Comparison of ENCODE assay signal across 13 cellular contexts in genomic region chr3:4060608-4061007, GRCh38.
DNase-seq lines count a peak whose midpoint lies in the region; ATAC-seq, FAIRE-seq and TF ChIP-seq lines count a peak whose summit lies in the region.
"Had no signal": no experiment of that assay in that cellular context is flagged by ENCODE, and none has a peak within 500 bp of the region (broad histone marks: within the 10 kb centered on the region; RNA-seq: fewer than 3 reads in every experiment).

No MANE protein-coding gene starts in this region.

- H3K9me3 ChIP-seq in BLaER1 treated with 17β-estradiol and CSF1 and Interleukin-3, amounts not matched to agents 10 nM and 100 nM (replicated peaks in 1 of 11) = peaks cover 0 to 35% (median 8%) of the 10 kb centered on the region in 11 experiments; a peak in 10 of 22 replicates
- H3K9me3 ChIP-seq in RWPE2 (ENCODE audit: severe bottlenecking) (peaks cover 2% of the 10 kb centered on the region), endodermal cell (ENCODE audit: control insufficient read depth, low read length) (peaks cover 8% of the 10 kb centered on the region)

- no peaks in the 10 kb centered on the region for H3K27me3 ChIP-seq in BLaER1 treated with 17β-estradiol and CSF1 and Interleukin-3, amounts not matched to agents 10 nM and 100 nM
- H3K27me3 ChIP-seq in RWPE2 (ENCODE audit: insufficient read depth, poor library complexity, severe bottlenecking) = no peaks in the 10 kb centered on the region
- H3K27me3 ChIP-seq in endodermal cell (ENCODE audit: control insufficient read depth, insufficient read depth, low read length, poor library complexity, severe bottlenecking) = no peaks in the 10 kb centered on the region

- H4K20me1 ChIP-seq in BLaER1 treated with 17β-estradiol and CSF1 and Interleukin-3, amounts not matched to agents 10 nM and 100 nM = no peaks in the 10 kb centered on the region

- 98 to 100% methylated on average over 1 of the region's 1 CpG for WGBS in endodermal cell (ENCODE audit: insufficient coverage in 1 of 2, insufficient read length in 1 of 2), 2 experiments

- FAIRE-seq in frontal cortex (lab: Jason Lieb, UNC) = no peak

- peaks cover 8 to 49% (median 35%) of the 10 kb centered on the region in 10 experiments; a peak in 18 of 20 replicates for H3K4me1 ChIP-seq in BLaER1 treated with 17β-estradiol and CSF1 and Interleukin-3, amounts not matched to agents 10 nM and 100 nM
- H3K4me1 ChIP-seq in RWPE2 (ENCODE audit: insufficient read depth, poor library complexity, severe bottlenecking) = no peaks in the 10 kb centered on the region
- peaks cover 7% of the 10 kb centered on the region for H3K4me1 ChIP-seq in endodermal cell (ENCODE audit: control insufficient read depth, insufficient read depth, low read length)

- H3K27ac Mint-ChIP-seq in endodermal cell = no peak overlapping the region
- H3K27ac Mint-ChIP-seq: CD4-positive, alpha-beta T cell had no signal

- no peak overlapping the region for H3K9ac ChIP-seq in BLaER1 treated with 17β-estradiol and CSF1 and Interleukin-3, amounts not matched to agents 10 nM and 100 nM
- no peak overlapping the region for H3K9ac ChIP-seq in endodermal cell (ENCODE audit: extremely low read depth, low read length, poor library complexity, severe bottlenecking)

- H3K36me3 ChIP-seq in BLaER1 treated with 17β-estradiol and CSF1 and Interleukin-3, amounts not matched to agents 10 nM and 100 nM = no peaks in the 10 kb centered on the region
- H3K36me3 ChIP-seq in RWPE2 (ENCODE audit: low read depth) (no peaks in the 10 kb centered on the region), endodermal cell (ENCODE audit: control insufficient read depth, insufficient read depth, low read length) (no peaks in the 10 kb centered on the region)

- no peak for TF ChIP-seq CTCF in RWPE2 (IDR thresholded peaks at IDR 0.05; ENCODE audit: poor library complexity, severe bottlenecking)
- no peak for TF ChIP-seq CTCF in endodermal cell (conservative IDR thresholded peaks at IDR 0.05)
- no peak for TF ChIP-seq CTCF in retinal pigment epithelial cell (conservative IDR thresholded peaks at IDR 0.05; ENCODE audit: low read depth, low read length)

- H3K4me1 Mint-ChIP-seq in endodermal cell = peaks cover 20% of the 10 kb centered on the region

- ATAC-seq in RWPE2 (ENCODE audit: low read depth) (peak; percentile 61; the same call in 2 of the 3 replicates), HG02623 (IDR thresholded peaks at IDR 0.05; ENCODE audit: unreplicated experiment) (no peak), HG03520 (IDR thresholded peaks at IDR 0.05; ENCODE audit: unreplicated experiment) (no peak), GM21576 (IDR thresholded peaks at IDR 0.05; ENCODE audit: unreplicated experiment) (no peak)
- ATAC-seq: HCT116 had no signal

- peak overlapping the region in 7 of 11 experiments; percentile 3 to 73 (median 58); a peak in 11 of 22 replicates for H3K27ac ChIP-seq in BLaER1 treated with 17β-estradiol and CSF1 and Interleukin-3, amounts not matched to agents 10 nM and 100 nM
- peak overlapping the region; percentile 55 for H3K27ac ChIP-seq in RWPE2 (ENCODE audit: poor library complexity, severe bottlenecking)
- peak overlapping the region; percentile 33 for H3K27ac ChIP-seq in endodermal cell (ENCODE audit: low read depth, low read length)

- peaks cover 2% of the 10 kb centered on the region for H3K27me3 Mint-ChIP-seq in endodermal cell (ENCODE audit: insufficient read depth)
- H3K27me3 Mint-ChIP-seq: CD4-positive, alpha-beta T cell had no signal

- DNase-seq in RWPE2 (ENCODE audit: low spot score) (no peak), endodermal cell (no peak), retinal pigment epithelial cell (ENCODE audit: low read depth) (peak; percentile 62), frontal cortex (ENCODE audit: low spot score in 2 of 2) (no peak)
- DNase-seq: C1 segment of cervical spinal cord; Calu3; CD4-positive, alpha-beta T cell; DMS 273 treated with DMSO at 0.1 percent for 48 hours had no signal

- H3K4me3 ChIP-seq in BLaER1 treated with 17β-estradiol and CSF1 and Interleukin-3, amounts not matched to agents 10 nM and 100 nM = no peak overlapping the region
- H3K4me3 ChIP-seq in RWPE2 (ENCODE audit: severe bottlenecking) = no peak overlapping the region
- no peak overlapping the region for H3K4me3 ChIP-seq in endodermal cell (ENCODE audit: low read length)
- H3K4me3 ChIP-seq in retinal pigment epithelial cell (ENCODE audit: low read length) = no peak overlapping the region

- no peak overlapping the region for H3K4me3 Mint-ChIP-seq in endodermal cell
- H3K4me3 Mint-ChIP-seq: CD4-positive, alpha-beta T cell had no signal

- no peaks in the 10 kb centered on the region for H3K36me3 Mint-ChIP-seq in endodermal cell (ENCODE audit: low read depth)

- H3K4me2 ChIP-seq in BLaER1 treated with 17β-estradiol and CSF1 and Interleukin-3, amounts not matched to agents 10 nM and 100 nM = peak overlapping the region in 7 of 11 experiments; percentile 26 to 62 (median 51); a peak in 12 of 22 replicates

- peaks cover 8% of the 10 kb centered on the region for H3K9me3 Mint-ChIP-seq in endodermal cell
- H3K9me3 Mint-ChIP-seq: CD4-positive, alpha-beta T cell had no signal
